ENCODE assay signal across 37 cellular contexts in genomic region chr16:48788475-48788874, GRCh38.
A peak's percentile ranks its signal among the peaks of the same experiment; 100 is the strongest.
DNase-seq lines count a peak whose midpoint lies in the region; ATAC-seq, FAIRE-seq and TF ChIP-seq lines count a peak whose summit lies in the region.
"Had no signal": no experiment of that assay in that cellular context is flagged by ENCODE, and none has a peak within 500 bp of the region (broad histone marks: within the 10 kb centered on the region; RNA-seq: fewer than 3 reads in every experiment).

No MANE protein-coding gene starts in this region.

- H3K14ac ChIP-seq in trophoblast cell (ENCODE audit: low read length), result no peak overlapping the region

- H2BK12ac ChIP-seq in trophoblast cell (ENCODE audit: low read length), result no peak overlapping the region

- TF ChIP-seq CTCF in astrocyte (IDR thresholded peaks at IDR 0.05; ENCODE audit: insufficient read depth, low read depth, low read length) (no peak), nephron progenitor cell (IDR thresholded peaks at IDR 0.05) (no peak), HFFc6 (IDR thresholded peaks at IDR 0.05) (no peak)

- H4K5ac ChIP-seq in mesendoderm (ENCODE audit: low read length), result no peak overlapping the region

- H3K79me1 ChIP-seq in mesendoderm (ENCODE audit: low read length) (no peaks in the 10 kb centered on the region), trophoblast cell (ENCODE audit: low read length) (no peaks in the 10 kb centered on the region)

- no peak overlapping the region for H4K91ac ChIP-seq in trophoblast cell (ENCODE audit: low read depth, low read length)

- no peak overlapping the region for H2BK15ac ChIP-seq in mesendoderm (replicated peaks; ENCODE audit: low read depth)

- H3K4me3 ChIP-seq in astrocyte (ENCODE audit: insufficient read depth, low read depth, low read length), result no peak overlapping the region
- H3K4me3 ChIP-seq in mesendoderm (ENCODE audit: low read length), result no peak overlapping the region
- H3K4me3 ChIP-seq in trophoblast cell (ENCODE audit: low read depth, low read length), result no peak overlapping the region
- H3K4me3 ChIP-seq: A549; BLaER1; BLaER1 treated with 17β-estradiol and CSF1 and Interleukin-3, amounts not matched to agents 10 nM and 100 nM had no signal

- WGBS in mesendoderm (ENCODE audit: extremely low coverage, insufficient coverage, low lambda C conversion rate), result no CpG with 5 or more reads among the region's 3 CpGs
- no CpG with 5 or more reads among the region's 3 CpGs for WGBS in trophoblast cell (ENCODE audit: extremely low coverage, insufficient coverage, insufficient read length)

- H3K4me2 ChIP-seq in astrocyte (ENCODE audit: low read length), result no peak overlapping the region
- no peak overlapping the region for H3K4me2 ChIP-seq in mesendoderm (ENCODE audit: low read length)
- no peak overlapping the region for H3K4me2 ChIP-seq in trophoblast cell (ENCODE audit: low read length)
- H3K4me2 ChIP-seq: A549; BLaER1; BLaER1 treated with 17β-estradiol and CSF1 and Interleukin-3, amounts not matched to agents 10 nM and 100 nM had no signal

- no peak overlapping the region for H2BK120ac ChIP-seq in mesendoderm (ENCODE audit: low read depth, low read length)
- H2BK120ac ChIP-seq in trophoblast cell (ENCODE audit: insufficient read depth, low read length, poor library complexity), result no peak overlapping the region

- H3K27ac Mint-ChIP-seq in astrocyte (ENCODE audit: unreplicated experiment) (peak overlapping the region; percentile 2), nephron progenitor cell (no peak overlapping the region), HFFc6 (no peak overlapping the region)
- H3K27ac Mint-ChIP-seq: B cell; CD14-positive monocyte; CD4-positive, alpha-beta memory T cell; CD4-positive, alpha-beta T cell; CD4-positive, CD25-positive, alpha-beta regulatory T cell; CD8-positive, alpha-beta memory T cell; CD8-positive, alpha-beta T cell had no signal

- no peaks in the 10 kb centered on the region for H4K20me1 ChIP-seq in astrocyte (ENCODE audit: insufficient read depth, low read length)
- H4K20me1 ChIP-seq: BLaER1; BLaER1 treated with 17β-estradiol and CSF1 and Interleukin-3, amounts not matched to agents 10 nM and 100 nM had no signal

- H4K8ac ChIP-seq in mesendoderm (ENCODE audit: low read depth, low read length) (no peak overlapping the region), trophoblast cell (ENCODE audit: low read depth, low read length) (no peak overlapping the region)

- ATAC-seq in left lobe of liver, result peak; percentile 60
- no peak for ATAC-seq in HG02840 (IDR thresholded peaks at IDR 0.05; ENCODE audit: low FRiP score, unreplicated experiment)
- ATAC-seq: A549; CD8-positive, alpha-beta T cell had no signal

- H3K27me3 ChIP-seq in astrocyte (ENCODE audit: insufficient read depth, low read length), result no peaks in the 10 kb centered on the region
- no peaks in the 10 kb centered on the region for H3K27me3 ChIP-seq in mesendoderm (ENCODE audit: insufficient read depth, low read length, poor library complexity)
- H3K27me3 ChIP-seq in trophoblast cell (ENCODE audit: insufficient read depth, low read length), result no peaks in the 10 kb centered on the region
- H3K27me3 ChIP-seq: BE2C; BLaER1; BLaER1 treated with 17β-estradiol and CSF1 and Interleukin-3, amounts not matched to agents 10 nM and 100 nM had no signal

- no peak for FAIRE-seq in astrocyte (lab: Jason Lieb, UNC)
- FAIRE-seq: A204.1, A549, D721Med had no signal

- H3K79me2 ChIP-seq in astrocyte (ENCODE audit: insufficient read depth, low read length), result no peaks in the 10 kb centered on the region
- no peaks in the 10 kb centered on the region for H3K79me2 ChIP-seq in mesendoderm (ENCODE audit: control insufficient read depth, insufficient read depth, low read length)
- H3K79me2 ChIP-seq in trophoblast cell (ENCODE audit: control insufficient read depth, insufficient read depth, low read length, poor library complexity), result no peaks in the 10 kb centered on the region

- no peak overlapping the region for H2AFZ ChIP-seq in astrocyte (ENCODE audit: low read depth, low read length)
- no peak overlapping the region for H2AFZ ChIP-seq in trophoblast cell (ENCODE audit: insufficient read depth, low read length, poor library complexity)

- no peaks in the 10 kb centered on the region for H3K4me1 ChIP-seq in astrocyte (ENCODE audit: insufficient read depth, low read length)
- no peaks in the 10 kb centered on the region for H3K4me1 ChIP-seq in mesendoderm (ENCODE audit: control insufficient read depth, low read depth, low read length)
- no peaks in the 10 kb centered on the region for H3K4me1 ChIP-seq in trophoblast cell (ENCODE audit: control insufficient read depth in 1 of 2, insufficient read depth in 2 of 2, low read length in 2 of 2)
- H3K4me1 ChIP-seq: A549, BE2C, Caco-2 had no signal

- H3K36me3 ChIP-seq in astrocyte (ENCODE audit: insufficient read depth, low read length) (no peaks in the 10 kb centered on the region), mesendoderm (ENCODE audit: control insufficient read depth, insufficient read depth, low read length) (no peaks in the 10 kb centered on the region), trophoblast cell (ENCODE audit: control insufficient read depth in 1 of 2, insufficient read depth in 2 of 2, low read length in 2 of 2) (no peaks in the 10 kb centered on the region)
- H3K36me3 ChIP-seq: BE2C; BLaER1; BLaER1 treated with 17β-estradiol and CSF1 and Interleukin-3, amounts not matched to agents 10 nM and 100 nM had no signal

- no peak overlapping the region for H3K56ac ChIP-seq in mesendoderm (ENCODE audit: low read length)

- H3K4me1 Mint-ChIP-seq in astrocyte (ENCODE audit: low read depth, unreplicated experiment) (no peaks in the 10 kb centered on the region), nephron progenitor cell (peaks cover 20% of the 10 kb centered on the region), HFFc6 (ENCODE audit: low read depth) (no peaks in the 10 kb centered on the region)
- H3K4me1 Mint-ChIP-seq: B cell; CD14-positive monocyte; CD4-positive, alpha-beta memory T cell; CD4-positive, CD25-positive, alpha-beta regulatory T cell; CD8-positive, alpha-beta memory T cell had no signal

- H3K4ac ChIP-seq in mesendoderm (ENCODE audit: low read depth, low read length) (no peak overlapping the region), trophoblast cell (ENCODE audit: low read depth, low read length) (no peak overlapping the region)

- H3K9me3 ChIP-seq in astrocyte (ENCODE audit: insufficient read depth, low read depth, low read length) (no peaks in the 10 kb centered on the region), trophoblast cell (ENCODE audit: insufficient read depth, low read depth, low read length) (no peaks in the 10 kb centered on the region)
- H3K9me3 ChIP-seq: A549, BE2C, BLaER1 had no signal

- H3K27ac ChIP-seq in astrocyte (ENCODE audit: low read depth, low read length) (no peak overlapping the region), mesendoderm (ENCODE audit: low read depth, low read length) (no peak overlapping the region), trophoblast cell (ENCODE audit: low read depth, low read length) (no peak overlapping the region)
- H3K27ac ChIP-seq: 22Rv1; A549; BLaER1; BLaER1 treated with 17β-estradiol and CSF1 and Interleukin-3, amounts not matched to agents 10 nM and 100 nM; C4-2B had no signal

- H3K23ac ChIP-seq in mesendoderm (ENCODE audit: low read length) (no peak overlapping the region), trophoblast cell (ENCODE audit: low read length) (no peak overlapping the region)

- H2BK5ac ChIP-seq in mesendoderm (ENCODE audit: low read length) (no peak overlapping the region), trophoblast cell (ENCODE audit: low read depth, low read length, poor library complexity) (no peak overlapping the region)

- no peaks in the 10 kb centered on the region for H3K9me3 Mint-ChIP-seq in astrocyte (ENCODE audit: unreplicated experiment)
- H3K9me3 Mint-ChIP-seq in nephron progenitor cell, result peaks cover 4% of the 10 kb centered on the region
- H3K9me3 Mint-ChIP-seq in HFFc6, result peaks cover 15% of the 10 kb centered on the region

- H3K9ac ChIP-seq in astrocyte (ENCODE audit: low read length) (no peak overlapping the region), mesendoderm (ENCODE audit: low read length) (no peak overlapping the region), trophoblast cell (ENCODE audit: low read length) (no peak overlapping the region)
- H3K9ac ChIP-seq: BLaER1; BLaER1 treated with 17β-estradiol and CSF1 and Interleukin-3, amounts not matched to agents 10 nM and 100 nM had no signal

- H3K27me3 Mint-ChIP-seq in astrocyte (ENCODE audit: low read depth, unreplicated experiment) (peaks cover 10% of the 10 kb centered on the region), nephron progenitor cell (ENCODE audit: low read depth, poor library complexity) (peaks cover 3% of the 10 kb centered on the region), HFFc6 (ENCODE audit: insufficient read depth) (peaks cover 2% of the 10 kb centered on the region; the same call in 1 of the 2 replicates)
- H3K27me3 Mint-ChIP-seq: CD4-positive, CD25-positive, alpha-beta regulatory T cell had no signal

- no peak overlapping the region for H4K12ac ChIP-seq in trophoblast cell (ENCODE audit: low read depth, low read length)

- H2AK5ac ChIP-seq in mesendoderm (ENCODE audit: low read length) (no peak overlapping the region), trophoblast cell (ENCODE audit: low read length) (no peak overlapping the region)

- DNase-seq in astrocyte (ENCODE audit: low read depth) (no peak), left lobe of liver (ENCODE audit: low spot score) (no peak), mesendoderm (peak; percentile 73), trophoblast cell (peak; percentile 40 to 41), nephron progenitor cell (no peak), NCI-H524 (lab: John Stamatoyannopoulos, UW) (no peak), HFFc6 (no peak)
- DNase-seq: 8988T; ACHN; AML-193; BE2C; C1 segment of cervical spinal cord; Caco-2; Calu3; CD4-positive, alpha-beta memory T cell; CD4-positive, alpha-beta T cell; CD4-positive, CD25-positive, alpha-beta regulatory T cell; CD8-positive, alpha-beta memory T cell; CD8-positive, alpha-beta T cell; COR-L47; DMS 273 treated with DMSO at 0.1 percent for 48 hours; DMS153; DMS53; DMS79; DMS79 treated with DMSO at 0.1 percent for 48 hours; DND-41; EL had no signal

- no peaks in the 10 kb centered on the region for H3K36me3 Mint-ChIP-seq in astrocyte (ENCODE audit: low read depth, unreplicated experiment)
- H3K36me3 Mint-ChIP-seq in nephron progenitor cell (ENCODE audit: low read depth), result no peaks in the 10 kb centered on the region
- no peaks in the 10 kb centered on the region; the same call in 1 of the 2 replicates for H3K36me3 Mint-ChIP-seq in HFFc6 (ENCODE audit: low read depth)
- H3K36me3 Mint-ChIP-seq: CD14-positive monocyte; CD4-positive, alpha-beta memory T cell; CD4-positive, CD25-positive, alpha-beta regulatory T cell; CD8-positive, alpha-beta memory T cell; CD8-positive, alpha-beta T cell had no signal

- no peak overlapping the region for H3K18ac ChIP-seq in mesendoderm (ENCODE audit: low read length)
- no peak overlapping the region for H3K18ac ChIP-seq in trophoblast cell (ENCODE audit: low read length)

- H3K4me3 Mint-ChIP-seq in astrocyte (ENCODE audit: unreplicated experiment), result no peak overlapping the region
- no peak overlapping the region for H3K4me3 Mint-ChIP-seq in nephron progenitor cell
- H3K4me3 Mint-ChIP-seq in HFFc6, result no peak overlapping the region
- H3K4me3 Mint-ChIP-seq: B cell; CD14-positive monocyte; CD4-positive, alpha-beta memory T cell; CD4-positive, alpha-beta T cell; CD4-positive, CD25-positive, alpha-beta regulatory T cell; CD8-positive, alpha-beta memory T cell; CD8-positive, alpha-beta T cell had no signal

Comparison
In these comparisons a context has a peak if more than half of its experiments do, and no peak if none do; other contexts are left out.
1. DNase-seq: peak in mesendoderm (single experiment) and trophoblast cell (2 of 2); none in astrocyte (single experiment), left lobe of liver (single experiment), nephron progenitor cell (single experiment), NCI-H524 (0 of 2) and HFFc6 (single experiment).